ENCODE assay signal across 1 cellular context in genomic region chr22:23857606-23858483, GRCh38.
TF ChIP-seq lines count a peak whose summit lies in the region.

A gene with protein sequence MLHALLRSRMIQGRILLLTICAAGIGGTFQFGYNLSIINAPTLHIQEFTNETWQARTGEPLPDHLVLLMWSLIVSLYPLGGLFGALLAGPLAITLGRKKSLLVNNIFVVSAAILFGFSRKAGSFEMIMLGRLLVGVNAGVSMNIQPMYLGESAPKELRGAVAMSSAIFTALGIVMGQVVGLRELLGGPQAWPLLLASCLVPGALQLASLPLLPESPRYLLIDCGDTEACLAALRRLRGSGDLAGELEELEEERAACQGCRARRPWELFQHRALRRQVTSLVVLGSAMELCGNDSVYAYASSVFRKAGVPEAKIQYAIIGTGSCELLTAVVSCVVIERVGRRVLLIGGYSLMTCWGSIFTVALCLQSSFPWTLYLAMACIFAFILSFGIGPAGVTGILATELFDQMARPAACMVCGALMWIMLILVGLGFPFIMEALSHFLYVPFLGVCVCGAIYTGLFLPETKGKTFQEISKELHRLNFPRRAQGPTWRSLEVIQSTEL (plus strand): TSS chr22:23857875. CDS start chr22:23858000, 125 bp downstream.

TF ChIP-seq in GM12878, 131 proteins besides CTCF, POLR2A, EP300 and RAD21 (continued from another document and continues in another):
- TF ChIP-seq, protein P1, sequence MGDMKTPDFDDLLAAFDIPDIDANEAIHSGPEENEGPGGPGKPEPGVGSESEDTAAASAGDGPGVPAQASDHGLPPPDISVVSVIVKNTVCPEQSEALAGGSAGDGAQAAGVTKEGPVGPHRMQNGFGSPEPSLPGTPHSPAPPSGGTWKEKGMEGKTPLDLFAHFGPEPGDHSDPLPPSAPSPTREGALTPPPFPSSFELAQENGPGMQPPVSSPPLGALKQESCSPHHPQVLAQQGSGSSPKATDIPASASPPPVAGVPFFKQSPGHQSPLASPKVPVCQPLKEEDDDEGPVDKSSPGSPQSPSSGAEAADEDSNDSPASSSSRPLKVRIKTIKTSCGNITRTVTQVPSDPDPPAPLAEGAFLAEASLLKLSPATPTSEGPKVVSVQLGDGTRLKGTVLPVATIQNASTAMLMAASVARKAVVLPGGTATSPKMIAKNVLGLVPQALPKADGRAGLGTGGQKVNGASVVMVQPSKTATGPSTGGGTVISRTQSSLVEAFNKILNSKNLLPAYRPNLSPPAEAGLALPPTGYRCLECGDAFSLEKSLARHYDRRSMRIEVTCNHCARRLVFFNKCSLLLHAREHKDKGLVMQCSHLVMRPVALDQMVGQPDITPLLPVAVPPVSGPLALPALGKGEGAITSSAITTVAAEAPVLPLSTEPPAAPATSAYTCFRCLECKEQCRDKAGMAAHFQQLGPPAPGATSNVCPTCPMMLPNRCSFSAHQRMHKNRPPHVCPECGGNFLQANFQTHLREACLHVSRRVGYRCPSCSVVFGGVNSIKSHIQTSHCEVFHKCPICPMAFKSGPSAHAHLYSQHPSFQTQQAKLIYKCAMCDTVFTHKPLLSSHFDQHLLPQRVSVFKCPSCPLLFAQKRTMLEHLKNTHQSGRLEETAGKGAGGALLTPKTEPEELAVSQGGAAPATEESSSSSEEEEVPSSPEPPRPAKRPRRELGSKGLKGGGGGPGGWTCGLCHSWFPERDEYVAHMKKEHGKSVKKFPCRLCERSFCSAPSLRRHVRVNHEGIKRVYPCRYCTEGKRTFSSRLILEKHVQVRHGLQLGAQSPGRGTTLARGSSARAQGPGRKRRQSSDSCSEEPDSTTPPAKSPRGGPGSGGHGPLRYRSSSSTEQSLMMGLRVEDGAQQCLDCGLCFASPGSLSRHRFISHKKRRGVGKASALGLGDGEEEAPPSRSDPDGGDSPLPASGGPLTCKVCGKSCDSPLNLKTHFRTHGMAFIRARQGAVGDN (IDR thresholded peaks at IDR 0.05), result peak; percentile 88
- TF ChIP-seq BHLHE40 (IDR thresholded peaks at IDR 0.05; ENCODE audit: borderline replicate concordance in 1 of 2, low read depth in 2 of 2, low read length in 1 of 2) (peak in 1 of 2 experiments; percentile 52; a peak in 2 of 4 replicates), NKRF (conservative IDR thresholded peaks at IDR 0.05) (peak; percentile 48; the same call in 1 of the 2 replicates), SMAD5 (IDR thresholded peaks at IDR 0.05; ENCODE audit: low read depth) (peak; percentile 90; the same call in 1 of the 2 replicates), PKNOX1 (IDR thresholded peaks at IDR 0.05) (peak; percentile 4; the same call in 1 of the 2 replicates), NFYA (IDR thresholded peaks at IDR 0.05; ENCODE audit: borderline replicate concordance, low read depth, low read length) (no peak), IKZF1 (conservative IDR thresholded peaks at IDR 0.05) (peak; percentile 99), ZNF384 (IDR thresholded peaks at IDR 0.05; ENCODE audit: borderline replicate concordance, low read depth, low read length) (no peak), E4F1 (IDR thresholded peaks at IDR 0.05; ENCODE audit: borderline replicate concordance, partially characterized antibody) (no peak), RELA (IDR thresholded peaks at IDR 0.05; ENCODE audit: borderline replicate concordance, partially characterized antibody) (peak; percentile 14), MXI1 (IDR thresholded peaks at IDR 0.05; ENCODE audit: low read depth, low read length) (peak; percentile 18), TCF3 (IDR thresholded peaks at IDR 0.05; ENCODE audit: borderline replicate concordance, insufficient read depth, low read depth, low read length) (peak; percentile 44; the same call in 1 of the 2 replicates), PML (IDR thresholded peaks at IDR 0.05; ENCODE audit: low read length) (no peak), RELB (IDR thresholded peaks at IDR 0.05; ENCODE audit: low read depth) (0 out of 2 replicates have a peak, but pooled peaks have one; percentile 26), EGR1 (IDR thresholded peaks at IDR 0.05; ENCODE audit: borderline replicate concordance in 1 of 2, low read depth in 2 of 2, low read length in 2 of 2) (peak in 1 of 2 experiments; percentile 34; a peak in 1 of 3 replicates), GATAD2B (conservative IDR thresholded peaks at IDR 0.05; ENCODE audit: low read depth) (no peak), HDGF (IDR thresholded peaks at IDR 0.05) (peak; percentile 88), CREB1 (IDR thresholded peaks at IDR 0.05; ENCODE audit: low read depth) (peak; percentile 8; the same call in 1 of the 2 replicates), ZNF207 (IDR thresholded peaks at IDR 0.05; ENCODE audit: borderline replicate concordance) (peak; percentile 30; the same call in 1 of the 2 replicates), MLLT1 (IDR thresholded peaks at IDR 0.05) (no peak; the same call in 1 of the 2 replicates), ESRRA (IDR thresholded peaks at IDR 0.05; ENCODE audit: low read length) (no peak), SPI1 (IDR thresholded peaks at IDR 0.05; ENCODE audit: borderline replicate concordance, insufficient read depth, low read depth, low read length) (no peak), HSF1 (IDR thresholded peaks at IDR 0.05; ENCODE audit: low read depth, low read length) (no peak), NR2F1 (conservative IDR thresholded peaks at IDR 0.05) (no peak; the same call in 1 of the 2 replicates), FOS (IDR thresholded peaks at IDR 0.05; ENCODE audit: borderline replicate concordance, extremely low read depth, insufficient read length) (no peak), LARP7 (IDR thresholded peaks at IDR 0.05) (peak; percentile 51; the same call in 1 of the 2 replicates), SP1 (IDR thresholded peaks at IDR 0.05; ENCODE audit: low read depth, low read length) (peak; percentile 36), CHD1 (IDR thresholded peaks at IDR 0.05; ENCODE audit: low read depth, low read length) (no peak), NR2C2 (IDR thresholded peaks at IDR 0.05; ENCODE audit: borderline replicate concordance, control insufficient read depth, insufficient read length, low read depth) (no peak), IRF4 (IDR thresholded peaks at IDR 0.05; ENCODE audit: low read depth, low read length) (no peak), TAF1 (IDR thresholded peaks at IDR 0.05; ENCODE audit: borderline replicate concordance, low read depth, low read length) (peak; percentile 78; the same call in 1 of the 2 replicates), BACH1 (IDR thresholded peaks at IDR 0.05; ENCODE audit: borderline replicate concordance) (no peak; the same call in 1 of the 2 replicates), CREM (IDR thresholded peaks at IDR 0.05; ENCODE audit: low read depth) (peak; percentile 31; the same call in 1 of the 2 replicates)
- TF ChIP-seq, protein P2, sequence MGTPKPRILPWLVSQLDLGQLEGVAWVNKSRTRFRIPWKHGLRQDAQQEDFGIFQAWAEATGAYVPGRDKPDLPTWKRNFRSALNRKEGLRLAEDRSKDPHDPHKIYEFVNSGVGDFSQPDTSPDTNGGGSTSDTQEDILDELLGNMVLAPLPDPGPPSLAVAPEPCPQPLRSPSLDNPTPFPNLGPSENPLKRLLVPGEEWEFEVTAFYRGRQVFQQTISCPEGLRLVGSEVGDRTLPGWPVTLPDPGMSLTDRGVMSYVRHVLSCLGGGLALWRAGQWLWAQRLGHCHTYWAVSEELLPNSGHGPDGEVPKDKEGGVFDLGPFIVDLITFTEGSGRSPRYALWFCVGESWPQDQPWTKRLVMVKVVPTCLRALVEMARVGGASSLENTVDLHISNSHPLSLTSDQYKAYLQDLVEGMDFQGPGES (IDR thresholded peaks at IDR 0.05), result 0 out of 2 replicates have a peak, but pooled peaks have one; percentile 11
- TF ChIP-seq, protein P3, sequence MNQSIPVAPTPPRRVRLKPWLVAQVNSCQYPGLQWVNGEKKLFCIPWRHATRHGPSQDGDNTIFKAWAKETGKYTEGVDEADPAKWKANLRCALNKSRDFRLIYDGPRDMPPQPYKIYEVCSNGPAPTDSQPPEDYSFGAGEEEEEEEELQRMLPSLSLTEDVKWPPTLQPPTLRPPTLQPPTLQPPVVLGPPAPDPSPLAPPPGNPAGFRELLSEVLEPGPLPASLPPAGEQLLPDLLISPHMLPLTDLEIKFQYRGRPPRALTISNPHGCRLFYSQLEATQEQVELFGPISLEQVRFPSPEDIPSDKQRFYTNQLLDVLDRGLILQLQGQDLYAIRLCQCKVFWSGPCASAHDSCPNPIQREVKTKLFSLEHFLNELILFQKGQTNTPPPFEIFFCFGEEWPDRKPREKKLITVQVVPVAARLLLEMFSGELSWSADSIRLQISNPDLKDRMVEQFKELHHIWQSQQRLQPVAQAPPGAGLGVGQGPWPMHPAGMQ (IDR thresholded peaks at IDR 0.05; ENCODE audit: borderline replicate concordance), result no peak
- TF ChIP-seq, protein P4, sequence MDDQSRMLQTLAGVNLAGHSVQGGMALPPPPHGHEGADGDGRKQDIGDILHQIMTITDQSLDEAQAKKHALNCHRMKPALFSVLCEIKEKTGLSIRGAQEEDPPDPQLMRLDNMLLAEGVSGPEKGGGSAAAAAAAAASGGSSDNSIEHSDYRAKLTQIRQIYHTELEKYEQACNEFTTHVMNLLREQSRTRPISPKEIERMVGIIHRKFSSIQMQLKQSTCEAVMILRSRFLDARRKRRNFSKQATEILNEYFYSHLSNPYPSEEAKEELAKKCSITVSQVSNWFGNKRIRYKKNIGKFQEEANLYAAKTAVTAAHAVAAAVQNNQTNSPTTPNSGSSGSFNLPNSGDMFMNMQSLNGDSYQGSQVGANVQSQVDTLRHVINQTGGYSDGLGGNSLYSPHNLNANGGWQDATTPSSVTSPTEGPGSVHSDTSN (IDR thresholded peaks at IDR 0.05; ENCODE audit: insufficient replicate concordance, low read depth, low read length), result peak; percentile 23
